Comparison of ENCODE assay signal across 11 cellular contexts in the genomic region with DNA sequence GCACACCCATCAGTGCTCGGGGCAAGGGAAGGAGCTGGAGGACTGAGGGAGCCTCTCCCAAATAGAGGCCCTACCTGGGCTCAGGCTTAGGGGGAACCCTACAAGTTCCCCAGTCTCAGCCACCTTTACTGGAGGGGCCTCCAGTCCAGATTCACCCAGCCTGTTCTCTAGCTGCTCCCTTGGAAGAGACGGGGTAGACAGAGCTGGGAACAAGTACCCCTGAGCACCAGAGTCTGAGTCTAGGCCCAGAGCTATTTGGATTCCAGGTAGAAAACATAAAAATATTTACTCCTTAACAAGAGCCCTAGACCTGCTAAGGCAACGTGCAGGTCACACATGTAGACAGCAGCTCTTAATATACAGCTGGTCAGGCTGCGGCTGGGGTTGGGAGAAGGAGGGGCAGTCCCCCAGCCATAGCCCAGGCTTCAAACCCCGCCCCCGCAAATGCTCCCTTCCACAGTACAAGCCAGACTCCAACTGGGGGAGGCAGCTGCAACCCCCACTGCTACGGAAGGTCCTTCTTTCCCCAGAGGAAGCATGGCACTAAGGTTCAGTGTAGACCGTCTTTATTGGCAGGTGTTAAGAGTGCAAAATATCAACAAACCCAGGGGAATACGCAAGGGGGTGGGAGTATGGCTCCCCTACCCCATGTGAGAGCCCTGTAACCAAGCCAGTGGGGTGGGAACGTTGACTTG. TPM values are rescaled to one million over a fixed set of nuclear protein-coding genes. Genes with fewer than 3 reads are reported as not detected.
DNase-seq lines count a peak whose midpoint lies in the region; ATAC-seq and TF ChIP-seq lines count a peak whose summit lies in the region.
"Had no signal": no experiment of that assay in that cellular context is flagged by ENCODE, and none has a peak within 500 bp of the region (broad histone marks: within the 10 kb centered on the region; RNA-seq: fewer than 3 reads in every experiment).

No MANE protein-coding gene starts in this region.

- H3K4me3 ChIP-seq in WERI-Rb-1 (ENCODE audit: low read depth, low read length) = no peak overlapping the region
- no peak overlapping the region for H3K4me3 ChIP-seq in hepatocyte
- H3K4me3 ChIP-seq in skeletal muscle satellite cell (ENCODE audit: low read length) = no peak overlapping the region
- H3K4me3 ChIP-seq: lung had no signal

- no peaks in the 10 kb centered on the region for H3K9me2 ChIP-seq in hepatocyte (replicated peaks; ENCODE audit: insufficient read depth)

- peaks cover 55% of the 10 kb centered on the region for H3K4me1 ChIP-seq in hepatocyte (ENCODE audit: insufficient read depth)
- H3K4me1 ChIP-seq in skeletal muscle satellite cell (ENCODE audit: control insufficient read depth, insufficient read depth, low read length) = peaks cover 43% of the 10 kb centered on the region

- WGBS in hepatocyte (ENCODE audit: low lambda C conversion rate, missing lambda C conversion rate) = 45% methylated on average over 10 of the region's 10 CpGs

- peak; percentile 32 for DNase-seq in HCEC 1CT
- DNase-seq in WERI-Rb-1 = peak; percentile 75
- DNase-seq in hepatocyte (ENCODE audit: low spot score) = peak; percentile 72
- DNase-seq in activated CD4-positive, alpha-beta T cell treated with anti-CD3 and anti-CD28 coated beads for 4 hours = no peak
- DNase-seq in NCI-H1436 treated with DMSO at 0.1 percent for 48 hours (lab: John Stamatoyannopoulos, UW) = no peak
- DNase-seq: activated effector memory CD4-positive, alpha-beta T cell treated with Interleukin-2 at 50 U/mL for 16 hours; effector memory CD8-positive, alpha-beta T cell had no signal

- peaks cover 13% of the 10 kb centered on the region for H3K79me2 ChIP-seq in hepatocyte

- H3K27ac ChIP-seq in WERI-Rb-1 = no peak overlapping the region; the same call in 1 of the 2 replicates
- H3K27ac ChIP-seq in hepatocyte = peak overlapping the region; percentile 51

- no peak overlapping the region for H2AFZ ChIP-seq in hepatocyte

- TF ChIP-seq CTCF in WERI-Rb-1 (IDR thresholded peaks at IDR 0.05; ENCODE audit: low read depth, low read length) (no peak), hepatocyte (IDR thresholded peaks at IDR 0.05; ENCODE audit: poor library complexity) (no peak)

- H3K27me3 ChIP-seq in WERI-Rb-1 (ENCODE audit: insufficient read depth, low read depth, severe bottlenecking) (no peaks in the 10 kb centered on the region), hepatocyte (no peaks in the 10 kb centered on the region), skeletal muscle satellite cell (ENCODE audit: control insufficient read depth, insufficient read depth, low read length) (no peaks in the 10 kb centered on the region)

- no peak overlapping the region for H3K9ac ChIP-seq in skeletal muscle satellite cell (ENCODE audit: low read depth, low read length)

- H3K36me3 ChIP-seq in WERI-Rb-1 = no peaks in the 10 kb centered on the region
- H3K36me3 ChIP-seq in hepatocyte (replicated peaks; ENCODE audit: insufficient read depth, low read depth) = no peaks in the 10 kb centered on the region
- H3K36me3 ChIP-seq in skeletal muscle satellite cell (ENCODE audit: insufficient read depth, low read length) = peaks cover 10% of the 10 kb centered on the region

- H4K20me1 ChIP-seq in hepatocyte (ENCODE audit: insufficient read depth, poor library complexity, severe bottlenecking) = no peaks in the 10 kb centered on the region

- H3K9me3 ChIP-seq in WERI-Rb-1 (ENCODE audit: severe bottlenecking) = no peaks in the 10 kb centered on the region
- no peaks in the 10 kb centered on the region for H3K9me3 ChIP-seq in hepatocyte (ENCODE audit: low read depth)
- no peaks in the 10 kb centered on the region for H3K9me3 ChIP-seq in skeletal muscle satellite cell (replicated peaks; ENCODE audit: low read length)

- ATAC-seq in HG03097 (IDR thresholded peaks at IDR 0.05; ENCODE audit: low FRiP score, unreplicated experiment) = no peak
- no peak for ATAC-seq in HG02938 (IDR thresholded peaks at IDR 0.05; ENCODE audit: unreplicated experiment)
- ATAC-seq: effector memory CD8-positive, alpha-beta T cell had no signal

- peak overlapping the region; percentile 42 for H3K4me2 ChIP-seq in hepatocyte
- H3K4me2 ChIP-seq in skeletal muscle satellite cell (ENCODE audit: low read length) = peak overlapping the region; percentile 35

RNA-seq across cellular contexts. Expression of a gene that starts 8.0 kb away (rescaled TPM):
- 21.0 and 26.0 TPM in 2 replicates for total RNA-seq in hepatocyte
- polyA plus RNA-seq in hepatocyte = 56.0 and 60.7 TPM in 2 replicates
- 2.0 and 3.3 TPM in 2 replicates for total RNA-seq in skeletal muscle satellite cell (2012; rRNA removed)

RNA-seq across cellular contexts. Expression of a gene that starts 11.1 kb away (rescaled TPM):
- total RNA-seq in hepatocyte = 67.4 and 92.5 TPM in 2 replicates
- 137 and 145 TPM in 2 replicates for polyA plus RNA-seq in hepatocyte
- total RNA-seq in skeletal muscle satellite cell (2012; rRNA removed) = 46.6 and 89.8 TPM in 2 replicates

RNA-seq across cellular contexts. Expression of a gene that starts 44.4 kb away (rescaled TPM):
- total RNA-seq in hepatocyte = 10.5 and 18.1 TPM in 2 replicates
- polyA plus RNA-seq in hepatocyte = 17.2 and 21.9 TPM in 2 replicates
- total RNA-seq in skeletal muscle satellite cell (2012; rRNA removed) = not detected in 2 replicates

Comparison
In these comparisons a context has a peak if more than half of its experiments do, and no peak if none do; other contexts are left out.
1. DNase-seq: peak in HCEC 1CT (single experiment), WERI-Rb-1 (single experiment) and hepatocyte (single experiment); none in activated CD4-positive, alpha-beta T cell treated with anti-CD3 and anti-CD28 coated beads for 4 hours (0 of 2) and NCI-H1436 treated with DMSO at 0.1 percent for 48 hours (single experiment).